Comparison of ENCODE assay signal across 1 cellular context in the genomic region with DNA sequence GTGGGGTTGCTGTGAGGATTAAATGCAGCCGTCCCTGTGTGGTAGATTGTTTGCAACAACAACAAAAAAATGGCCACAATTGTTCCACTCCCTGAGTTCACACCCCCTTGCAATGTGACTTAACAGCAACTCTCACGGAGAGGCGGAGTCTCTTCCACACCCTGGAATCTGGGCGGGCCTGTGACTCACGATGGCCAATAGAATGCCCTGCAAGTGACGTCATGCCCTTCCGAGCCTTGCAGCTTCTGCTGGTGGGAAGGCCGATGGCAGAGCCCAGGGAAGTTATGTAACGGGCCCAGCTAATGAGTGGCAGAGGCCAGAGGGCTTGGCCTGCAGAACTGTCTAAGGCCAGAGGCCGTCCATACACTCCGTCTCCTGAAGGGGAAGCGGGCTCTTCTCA.
TF ChIP-seq lines count a peak whose summit lies in the region.

No MANE protein-coding gene starts in this region.

TF ChIP-seq in HepG2, 621 proteins besides CTCF, POLR2A, EP300 and RAD21 (continued from another document and continues in another):
- TF ChIP-seq, protein P1, sequence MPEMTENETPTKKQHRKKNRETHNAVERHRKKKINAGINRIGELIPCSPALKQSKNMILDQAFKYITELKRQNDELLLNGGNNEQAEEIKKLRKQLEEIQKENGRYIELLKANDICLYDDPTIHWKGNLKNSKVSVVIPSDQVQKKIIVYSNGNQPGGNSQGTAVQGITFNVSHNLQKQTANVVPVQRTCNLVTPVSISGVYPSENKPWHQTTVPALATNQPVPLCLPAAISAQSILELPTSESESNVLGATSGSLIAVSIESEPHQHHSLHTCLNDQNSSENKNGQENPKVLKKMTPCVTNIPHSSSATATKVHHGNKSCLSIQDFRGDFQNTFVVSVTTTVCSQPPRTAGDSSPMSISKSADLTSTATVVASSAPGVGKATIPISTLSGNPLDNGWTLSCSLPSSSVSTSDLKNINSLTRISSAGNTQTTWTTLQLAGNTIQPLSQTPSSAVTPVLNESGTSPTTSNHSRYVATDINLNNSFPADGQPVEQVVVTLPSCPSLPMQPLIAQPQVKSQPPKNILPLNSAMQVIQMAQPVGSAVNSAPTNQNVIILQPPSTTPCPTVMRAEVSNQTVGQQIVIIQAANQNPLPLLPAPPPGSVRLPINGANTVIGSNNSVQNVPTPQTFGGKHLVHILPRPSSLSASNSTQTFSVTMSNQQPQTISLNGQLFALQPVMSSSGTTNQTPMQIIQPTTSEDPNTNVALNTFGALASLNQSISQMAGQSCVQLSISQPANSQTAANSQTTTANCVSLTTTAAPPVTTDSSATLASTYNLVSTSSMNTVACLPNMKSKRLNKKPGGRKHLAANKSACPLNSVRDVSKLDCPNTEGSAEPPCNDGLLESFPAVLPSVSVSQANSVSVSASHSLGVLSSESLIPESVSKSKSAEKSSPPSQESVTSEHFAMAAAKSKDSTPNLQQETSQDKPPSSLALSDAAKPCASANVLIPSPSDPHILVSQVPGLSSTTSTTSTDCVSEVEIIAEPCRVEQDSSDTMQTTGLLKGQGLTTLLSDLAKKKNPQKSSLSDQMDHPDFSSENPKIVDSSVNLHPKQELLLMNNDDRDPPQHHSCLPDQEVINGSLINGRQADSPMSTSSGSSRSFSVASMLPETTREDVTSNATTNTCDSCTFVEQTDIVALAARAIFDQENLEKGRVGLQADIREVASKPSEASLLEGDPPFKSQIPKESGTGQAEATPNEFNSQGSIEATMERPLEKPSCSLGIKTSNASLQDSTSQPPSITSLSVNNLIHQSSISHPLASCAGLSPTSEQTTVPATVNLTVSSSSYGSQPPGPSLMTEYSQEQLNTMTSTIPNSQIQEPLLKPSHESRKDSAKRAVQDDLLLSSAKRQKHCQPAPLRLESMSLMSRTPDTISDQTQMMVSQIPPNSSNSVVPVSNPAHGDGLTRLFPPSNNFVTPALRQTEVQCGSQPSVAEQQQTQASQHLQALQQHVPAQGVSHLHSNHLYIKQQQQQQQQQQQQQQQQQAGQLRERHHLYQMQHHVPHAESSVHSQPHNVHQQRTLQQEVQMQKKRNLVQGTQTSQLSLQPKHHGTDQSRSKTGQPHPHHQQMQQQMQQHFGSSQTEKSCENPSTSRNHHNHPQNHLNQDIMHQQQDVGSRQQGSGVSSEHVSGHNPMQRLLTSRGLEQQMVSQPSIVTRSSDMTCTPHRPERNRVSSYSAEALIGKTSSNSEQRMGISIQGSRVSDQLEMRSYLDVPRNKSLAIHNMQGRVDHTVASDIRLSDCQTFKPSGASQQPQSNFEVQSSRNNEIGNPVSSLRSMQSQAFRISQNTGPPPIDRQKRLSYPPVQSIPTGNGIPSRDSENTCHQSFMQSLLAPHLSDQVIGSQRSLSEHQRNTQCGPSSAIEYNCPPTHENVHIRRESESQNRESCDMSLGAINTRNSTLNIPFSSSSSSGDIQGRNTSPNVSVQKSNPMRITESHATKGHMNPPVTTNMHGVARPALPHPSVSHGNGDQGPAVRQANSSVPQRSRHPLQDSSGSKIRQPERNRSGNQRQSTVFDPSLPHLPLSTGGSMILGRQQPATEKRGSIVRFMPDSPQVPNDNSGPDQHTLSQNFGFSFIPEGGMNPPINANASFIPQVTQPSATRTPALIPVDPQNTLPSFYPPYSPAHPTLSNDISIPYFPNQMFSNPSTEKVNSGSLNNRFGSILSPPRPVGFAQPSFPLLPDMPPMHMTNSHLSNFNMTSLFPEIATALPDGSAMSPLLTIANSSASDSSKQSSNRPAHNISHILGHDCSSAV (CRISPR knock-in tag; IDR thresholded peaks at IDR 0.05; ENCODE audit: borderline replicate concordance) = no peak
- TF ChIP-seq, protein P2, sequence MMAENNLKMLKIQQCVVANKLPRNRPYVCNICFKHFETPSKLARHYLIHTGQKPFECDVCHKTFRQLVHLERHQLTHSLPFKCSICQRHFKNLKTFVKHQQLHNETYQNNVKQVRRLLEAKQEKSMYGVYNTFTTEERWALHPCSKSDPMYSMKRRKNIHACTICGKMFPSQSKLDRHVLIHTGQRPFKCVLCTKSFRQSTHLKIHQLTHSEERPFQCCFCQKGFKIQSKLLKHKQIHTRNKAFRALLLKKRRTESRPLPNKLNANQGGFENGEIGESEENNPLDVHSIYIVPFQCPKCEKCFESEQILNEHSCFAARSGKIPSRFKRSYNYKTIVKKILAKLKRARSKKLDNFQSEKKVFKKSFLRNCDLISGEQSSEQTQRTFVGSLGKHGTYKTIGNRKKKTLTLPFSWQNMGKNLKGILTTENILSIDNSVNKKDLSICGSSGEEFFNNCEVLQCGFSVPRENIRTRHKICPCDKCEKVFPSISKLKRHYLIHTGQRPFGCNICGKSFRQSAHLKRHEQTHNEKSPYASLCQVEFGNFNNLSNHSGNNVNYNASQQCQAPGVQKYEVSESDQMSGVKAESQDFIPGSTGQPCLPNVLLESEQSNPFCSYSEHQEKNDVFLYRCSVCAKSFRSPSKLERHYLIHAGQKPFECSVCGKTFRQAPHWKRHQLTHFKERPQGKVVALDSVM (CRISPR knock-in tag; IDR thresholded peaks at IDR 0.05) = no peak
- no peak for TF ChIP-seq ZNF230 (CRISPR knock-in tag; IDR thresholded peaks at IDR 0.05)
- TF ChIP-seq, protein P3, sequence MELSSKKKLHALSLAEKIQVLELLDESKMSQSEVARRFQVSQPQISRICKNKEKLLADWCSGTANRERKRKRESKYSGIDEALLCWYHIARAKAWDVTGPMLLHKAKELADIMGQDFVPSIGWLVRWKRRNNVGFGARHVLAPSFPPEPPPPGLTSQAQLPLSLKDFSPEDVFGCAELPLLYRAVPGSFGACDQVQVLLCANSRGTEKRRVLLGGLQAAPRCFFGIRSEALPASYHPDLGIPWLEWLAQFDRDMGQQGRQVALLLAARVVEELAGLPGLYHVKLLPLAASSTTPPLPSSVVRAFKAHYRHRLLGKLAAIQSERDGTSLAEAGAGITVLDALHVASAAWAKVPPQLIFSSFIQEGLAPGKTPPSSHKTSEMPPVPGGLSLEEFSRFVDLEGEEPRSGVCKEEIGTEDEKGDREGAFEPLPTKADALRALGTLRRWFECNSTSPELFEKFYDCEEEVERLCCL (CRISPR knock-in tag; IDR thresholded peaks at IDR 0.05; ENCODE audit: borderline replicate concordance) = no peak
- no peak for TF ChIP-seq HMGA1 (CRISPR knock-in tag; conservative IDR thresholded peaks at IDR 0.05)
- TF ChIP-seq ZNF350 (CRISPR knock-in tag; IDR thresholded peaks at IDR 0.05; ENCODE audit: borderline replicate concordance, low read depth) = no peak
- no peak for TF ChIP-seq ZNF20 (CRISPR knock-in tag; IDR thresholded peaks at IDR 0.05)
- no peak for TF ChIP-seq ZNF773 (CRISPR knock-in tag; IDR thresholded peaks at IDR 0.05; ENCODE audit: borderline replicate concordance)
- TF ChIP-seq, protein P4, sequence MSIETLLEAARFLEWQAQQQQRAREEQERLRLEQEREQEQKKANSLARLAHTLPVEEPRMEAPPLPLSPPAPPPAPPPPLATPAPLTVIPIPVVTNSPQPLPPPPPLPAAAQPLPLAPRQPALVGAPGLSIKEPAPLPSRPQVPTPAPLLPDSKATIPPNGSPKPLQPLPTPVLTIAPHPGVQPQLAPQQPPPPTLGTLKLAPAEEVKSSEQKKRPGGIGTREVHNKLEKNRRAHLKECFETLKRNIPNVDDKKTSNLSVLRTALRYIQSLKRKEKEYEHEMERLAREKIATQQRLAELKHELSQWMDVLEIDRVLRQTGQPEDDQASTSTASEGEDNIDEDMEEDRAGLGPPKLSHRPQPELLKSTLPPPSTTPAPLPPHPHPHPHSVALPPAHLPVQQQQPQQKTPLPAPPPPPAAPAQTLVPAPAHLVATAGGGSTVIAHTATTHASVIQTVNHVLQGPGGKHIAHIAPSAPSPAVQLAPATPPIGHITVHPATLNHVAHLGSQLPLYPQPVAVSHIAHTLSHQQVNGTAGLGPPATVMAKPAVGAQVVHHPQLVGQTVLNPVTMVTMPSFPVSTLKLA (IDR thresholded peaks at IDR 0.05) = no peak
- TF ChIP-seq KMT2B (CRISPR knock-in tag; IDR thresholded peaks at IDR 0.05) = 0 out of 2 replicates have a peak, but pooled peaks have one; percentile 26
- no peak for TF ChIP-seq ZNF260 (CRISPR knock-in tag; IDR thresholded peaks at IDR 0.05; ENCODE audit: borderline replicate concordance, low read depth)
- TF ChIP-seq ZNF746 (CRISPR knock-in tag; IDR thresholded peaks at IDR 0.05) = no peak; the same call in 1 of the 2 replicates
- no peak for TF ChIP-seq CREB3 (CRISPR knock-in tag; IDR thresholded peaks at IDR 0.05)
- no peak for TF ChIP-seq MATR3 (CRISPR knock-in tag; IDR thresholded peaks at IDR 0.05)
- TF ChIP-seq ZFP36L2 (CRISPR knock-in tag; IDR thresholded peaks at IDR 0.05) = no peak
- peak; percentile 16; the same call in 1 of the 2 replicates for TF ChIP-seq POLR2G (IDR thresholded peaks at IDR 0.05; ENCODE audit: low read depth, low read length)
- TF ChIP-seq, protein P5, sequence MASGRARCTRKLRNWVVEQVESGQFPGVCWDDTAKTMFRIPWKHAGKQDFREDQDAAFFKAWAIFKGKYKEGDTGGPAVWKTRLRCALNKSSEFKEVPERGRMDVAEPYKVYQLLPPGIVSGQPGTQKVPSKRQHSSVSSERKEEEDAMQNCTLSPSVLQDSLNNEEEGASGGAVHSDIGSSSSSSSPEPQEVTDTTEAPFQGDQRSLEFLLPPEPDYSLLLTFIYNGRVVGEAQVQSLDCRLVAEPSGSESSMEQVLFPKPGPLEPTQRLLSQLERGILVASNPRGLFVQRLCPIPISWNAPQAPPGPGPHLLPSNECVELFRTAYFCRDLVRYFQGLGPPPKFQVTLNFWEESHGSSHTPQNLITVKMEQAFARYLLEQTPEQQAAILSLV (CRISPR knock-in tag; IDR thresholded peaks at IDR 0.05; ENCODE audit: borderline replicate concordance) = no peak
- peak; percentile 35; the same call in 1 of the 2 replicates for TF ChIP-seq ZBTB20 (CRISPR knock-in tag; IDR thresholded peaks at IDR 0.05; ENCODE audit: borderline replicate concordance, low read depth)
- TF ChIP-seq ZSCAN31 (CRISPR knock-in tag; IDR thresholded peaks at IDR 0.05; ENCODE audit: low read depth) = no peak
- no peak for TF ChIP-seq ZNF567 (CRISPR knock-in tag; IDR thresholded peaks at IDR 0.05; ENCODE audit: borderline replicate concordance)
- no peak for TF ChIP-seq AGO2 (optimal IDR thresholded peaks at IDR 0.05; ENCODE audit: low read depth, low read length)
- TF ChIP-seq ZNF44 (CRISPR knock-in tag; IDR thresholded peaks at IDR 0.05) = no peak
- TF ChIP-seq NFIB (CRISPR knock-in tag; IDR thresholded peaks at IDR 0.05; ENCODE audit: borderline replicate concordance) = no peak
- TF ChIP-seq KAT2B (IDR thresholded peaks at IDR 0.05; ENCODE audit: borderline replicate concordance, low read depth, low read length) = no peak
- TF ChIP-seq, protein P6, sequence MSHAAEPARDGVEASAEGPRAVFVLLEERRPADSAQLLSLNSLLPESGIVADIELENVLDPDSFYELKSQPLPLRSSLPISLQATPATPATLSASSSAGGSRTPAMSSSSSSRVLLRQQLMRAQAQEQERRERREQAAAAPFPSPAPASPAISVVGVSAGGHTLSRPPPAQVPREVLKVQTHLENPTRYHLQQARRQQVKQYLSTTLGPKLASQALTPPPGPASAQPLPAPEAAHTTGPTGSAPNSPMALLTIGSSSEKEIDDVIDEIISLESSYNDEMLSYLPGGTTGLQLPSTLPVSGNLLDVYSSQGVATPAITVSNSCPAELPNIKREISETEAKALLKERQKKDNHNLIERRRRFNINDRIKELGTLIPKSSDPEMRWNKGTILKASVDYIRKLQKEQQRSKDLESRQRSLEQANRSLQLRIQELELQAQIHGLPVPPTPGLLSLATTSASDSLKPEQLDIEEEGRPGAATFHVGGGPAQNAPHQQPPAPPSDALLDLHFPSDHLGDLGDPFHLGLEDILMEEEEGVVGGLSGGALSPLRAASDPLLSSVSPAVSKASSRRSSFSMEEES (CRISPR knock-in tag; IDR thresholded peaks at IDR 0.05) = 0 out of 2 replicates have a peak, but pooled peaks have one; percentile 48
- no peak for TF ChIP-seq ZNF703 (CRISPR knock-in tag; IDR thresholded peaks at IDR 0.05; ENCODE audit: borderline replicate concordance)
- TF ChIP-seq ZNF10 (CRISPR knock-in tag; IDR thresholded peaks at IDR 0.05; ENCODE audit: borderline replicate concordance, low read depth) = no peak
- TF ChIP-seq ZFP41 (CRISPR knock-in tag; IDR thresholded peaks at IDR 0.05; ENCODE audit: borderline replicate concordance) = no peak
- TF ChIP-seq FOSL2 (CRISPR knock-in tag; IDR thresholded peaks at IDR 0.05) = peak; percentile 77
- no peak for TF ChIP-seq SMYD3 (CRISPR knock-in tag; IDR thresholded peaks at IDR 0.05)
- TF ChIP-seq STAT5B (CRISPR knock-in tag; IDR thresholded peaks at IDR 0.05) = no peak
- TF ChIP-seq NR3C1 (CRISPR knock-in tag; IDR thresholded peaks at IDR 0.05) = no peak
- TF ChIP-seq ZNF296 (CRISPR knock-in tag; conservative IDR thresholded peaks at IDR 0.05) = no peak
- no peak for TF ChIP-seq WIZ (CRISPR knock-in tag; IDR thresholded peaks at IDR 0.05)
- TF ChIP-seq ZNF180 (CRISPR knock-in tag; IDR thresholded peaks at IDR 0.05; ENCODE audit: borderline replicate concordance, low read depth) = no peak
- no peak for TF ChIP-seq ZNF33B (CRISPR knock-in tag; IDR thresholded peaks at IDR 0.05)
- no peak for TF ChIP-seq RBAK (CRISPR knock-in tag; IDR thresholded peaks at IDR 0.05)
- TF ChIP-seq SOX5 (CRISPR knock-in tag; IDR thresholded peaks at IDR 0.05; ENCODE audit: borderline replicate concordance) = peak; percentile 62; the same call in 1 of the 2 replicates
- TF ChIP-seq NAIF1 (CRISPR knock-in tag; IDR thresholded peaks at IDR 0.05; ENCODE audit: borderline replicate concordance) = no peak
- no peak for TF ChIP-seq HNF4G (IDR thresholded peaks at IDR 0.05; ENCODE audit: borderline replicate concordance, low read depth, low read length)
- no peak for TF ChIP-seq HNF4G (CRISPR knock-in tag; IDR thresholded peaks at IDR 0.05; ENCODE audit: borderline replicate concordance, low read depth)
- no peak for TF ChIP-seq THAP9 (CRISPR knock-in tag; IDR thresholded peaks at IDR 0.05; ENCODE audit: borderline replicate concordance)
